In the genomic region with DNA sequence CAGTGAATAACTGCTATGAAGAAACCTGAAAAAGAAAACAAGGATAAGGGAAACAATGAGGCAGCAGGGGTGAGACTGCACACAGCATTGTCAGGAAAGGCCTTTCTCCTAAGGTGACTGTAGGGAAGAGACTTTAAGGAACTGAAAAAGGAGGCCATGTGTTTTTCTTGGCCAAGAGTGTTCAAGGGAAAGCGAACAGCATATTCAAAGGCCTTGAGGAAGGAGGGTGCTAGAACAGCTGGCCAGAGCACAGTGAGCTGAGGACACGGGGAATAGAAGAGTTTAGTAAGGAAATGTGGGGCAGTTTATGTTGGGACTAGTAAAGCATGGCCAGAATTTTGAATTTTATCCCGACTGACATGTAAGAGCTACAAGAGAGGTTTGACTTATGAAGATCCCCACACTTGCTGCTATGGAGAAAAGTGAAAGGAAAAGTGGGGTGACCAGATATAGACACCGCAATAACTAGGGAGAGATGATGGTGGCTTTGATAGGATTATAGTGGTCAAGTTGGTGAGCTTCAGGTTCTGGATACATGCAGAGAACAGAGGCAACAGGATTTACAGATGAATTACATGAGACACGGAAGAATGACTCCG, we compare ENCODE assay signal across 7 cellular contexts. TPM values are rescaled to one million over a fixed set of nuclear protein-coding genes. Genes with fewer than 3 reads are reported as not detected.
DNase-seq lines count a peak whose midpoint lies in the region; ATAC-seq and TF ChIP-seq lines count a peak whose summit lies in the region.

No MANE protein-coding gene starts in this region.

- peak; percentile 68 for DNase-seq in OCI-M1 (lab: John Stamatoyannopoulos, UW)
- no peak for DNase-seq in epithelial cell of proximal tubule (ENCODE audit: low read depth)
- DNase-seq in stimulated activated CD4-positive, alpha-beta T cell treated with anti-CD3 and anti-CD28 coated beads, Interleukin-1b, Interleukin-23, amount 100 ng/mL, for 48 hours, result no peak

- peak overlapping the region; percentile 75 for H3K4me3 ChIP-seq in epithelial cell of proximal tubule (ENCODE audit: low read depth, low read length)
- H3K4me3 ChIP-seq in skeletal muscle tissue (ENCODE audit: low read length in 3 of 3), result peak overlapping the region; percentile 88 to 96 (median 96)

- H3K4me1 ChIP-seq in skeletal muscle tissue (ENCODE audit: control insufficient read depth in 3 of 3, insufficient read depth in 3 of 3, low read length in 3 of 3), result peaks cover 10 to 13% (median 11%) of the 10 kb centered on the region in 3 donors

- no peak overlapping the region for H3K27ac ChIP-seq in skeletal muscle tissue (ENCODE audit: low read depth, low read length)

- TF ChIP-seq CTCF in epithelial cell of proximal tubule (conservative IDR thresholded peaks at IDR 0.05; ENCODE audit: low read depth, low read length), result no peak

- ATAC-seq in GM21786 (IDR thresholded peaks at IDR 0.05; ENCODE audit: unreplicated experiment) (peak; percentile 35), GM19452 (IDR thresholded peaks at IDR 0.05; ENCODE audit: unreplicated experiment) (no peak), HG03432 (IDR thresholded peaks at IDR 0.05; ENCODE audit: unreplicated experiment) (no peak)

- no peaks in the 10 kb centered on the region for H3K27me3 ChIP-seq in skeletal muscle tissue (ENCODE audit: control insufficient read depth in 3 of 3, insufficient read depth in 3 of 3, low read length in 3 of 3)

- peaks cover 0 to 3% (median 0%) of the 10 kb centered on the region in 3 donors for H3K36me3 ChIP-seq in skeletal muscle tissue (ENCODE audit: control insufficient read depth in 3 of 3, insufficient read depth in 3 of 3, low read length in 3 of 3)

- peak overlapping the region in 2 of 3 donors; percentile 84 to 94 for H3K9ac ChIP-seq in skeletal muscle tissue (ENCODE audit: low read depth in 1 of 3, low read length in 3 of 3)

- H3K9me3 ChIP-seq in skeletal muscle tissue (ENCODE audit: control insufficient read depth in 3 of 3, low read length in 3 of 3), result no peaks in the 10 kb centered on the region

RNA-seq across cellular contexts. Expression of gene RWDD2B, which starts 1.4 kb away (rescaled TPM):
- total RNA-seq in epithelial cell of proximal tubule, result 4.4 and 9.8 TPM in 2 replicates
- total RNA-seq in skeletal muscle tissue, result 12.5 TPM

RNA-seq across cellular contexts. Expression of gene USP16, which starts 6.7 kb away (rescaled TPM):
- 20.7 and 30.5 TPM in 2 replicates for total RNA-seq in epithelial cell of proximal tubule
- 17.2 TPM for total RNA-seq in skeletal muscle tissue

RNA-seq across cellular contexts. Expression of gene LTN1, which starts 25.1 kb away (rescaled TPM):
- total RNA-seq in epithelial cell of proximal tubule (18.0 and 21.4 TPM in 2 replicates), skeletal muscle tissue (27.1 TPM)

RNA-seq across cellular contexts. Expression of gene CCT8, which starts 55.7 kb away (rescaled TPM):
- 282 and 394 TPM in 2 replicates for total RNA-seq in epithelial cell of proximal tubule
- total RNA-seq in skeletal muscle tissue, result 176 TPM
